Comparison of ENCODE assay signal across 27 cellular contexts in genomic region chr1:25629836-25630235, GRCh38. TPM values are rescaled to one million over a fixed set of nuclear protein-coding genes. Genes with fewer than 3 reads are reported as not detected.
DNase-seq lines count a peak whose midpoint lies in the region; ATAC-seq and TF ChIP-seq lines count a peak whose summit lies in the region.
"Had no signal": no experiment of that assay in that cellular context is flagged by ENCODE, and none has a peak within 500 bp of the region (broad histone marks: within the 10 kb centered on the region; RNA-seq: fewer than 3 reads in every experiment).

No MANE protein-coding gene starts in this region.

- no peak overlapping the region for H3K9ac ChIP-seq in smooth muscle cell (ENCODE audit: low read depth)
- H3K9ac ChIP-seq: BLaER1, GM23248, neural progenitor cell, parathyroid adenoma had no signal

- ATAC-seq in activated T-helper 17 cell treated with anti-CD3 and anti-CD28 coated beads, Interleukin-2, amount 50 U/mL, for 72 hours (replicated peaks), result peak; percentile 17
- ATAC-seq: left colon had no signal

- H3K27ac Mint-ChIP-seq in activated naive CD4-positive, alpha-beta T cell treated with anti-CD3 and anti-CD28 coated beads, Interleukin-2, amount 50 U/mL, for 24 hours, result peak overlapping the region; percentile 76
- no peak overlapping the region for H3K27ac Mint-ChIP-seq in HFFc6
- H3K27ac Mint-ChIP-seq in activated T-helper 17 cell treated with anti-CD3 and anti-CD28 coated beads, Interleukin-2, amount 50 U/mL, for 72 hours, result peak overlapping the region; percentile 50
- H3K27ac Mint-ChIP-seq: activated naive CD4-positive, alpha-beta T cell treated with anti-CD3 and anti-CD28 coated beads, Interleukin-2, amount 10 ng/mL, durations not matched to agents 7 days and 5 days; neural progenitor cell; T-helper 1 cell treated with Interleukin-12 subunit alpha and Interleukin-12 subunit beta and Interleukin-4 antibody, amounts not matched to agents 30 μg/mL and 1 μg/mL, for 36 hours had no signal

- H3F3A ChIP-seq in smooth muscle cell (ENCODE audit: low read depth), result no peaks in the 10 kb centered on the region

- H3K9me3 Mint-ChIP-seq in activated naive CD4-positive, alpha-beta T cell treated with anti-CD3 and anti-CD28 coated beads, Interleukin-2, amount 50 U/mL, for 24 hours, result no peaks in the 10 kb centered on the region
- peaks cover 10% of the 10 kb centered on the region for H3K9me3 Mint-ChIP-seq in HFFc6
- no peaks in the 10 kb centered on the region for H3K9me3 Mint-ChIP-seq in activated T-helper 17 cell treated with anti-CD3 and anti-CD28 coated beads, Interleukin-2, amount 50 U/mL, for 72 hours

- TF ChIP-seq CTCF in HFFc6 (IDR thresholded peaks at IDR 0.05) (no peak), smooth muscle cell (IDR thresholded peaks at IDR 0.05; ENCODE audit: borderline replicate concordance, insufficient read depth, poor library complexity, severe bottlenecking) (no peak), GM13977 (IDR thresholded peaks at IDR 0.05; ENCODE audit: extremely low read depth, insufficient read depth, missing control alignments) (no peak)

- no peak overlapping the region for H2AFZ ChIP-seq in smooth muscle cell (ENCODE audit: low read depth)
- H2AFZ ChIP-seq: GM23248, neural progenitor cell, parathyroid adenoma had no signal

- peaks cover 90% of the 10 kb centered on the region for H3K4me1 Mint-ChIP-seq in activated naive CD4-positive, alpha-beta T cell treated with anti-CD3 and anti-CD28 coated beads, Interleukin-2, amount 50 U/mL, for 24 hours
- H3K4me1 Mint-ChIP-seq in HFFc6 (ENCODE audit: low read depth), result peaks cover 20% of the 10 kb centered on the region
- H3K4me1 Mint-ChIP-seq in activated T-helper 17 cell treated with anti-CD3 and anti-CD28 coated beads, Interleukin-2, amount 50 U/mL, for 72 hours, result peaks cover 40% of the 10 kb centered on the region
- H3K4me1 Mint-ChIP-seq: neural progenitor cell had no signal

- H3K9me3 ChIP-seq in smooth muscle cell (replicated peaks; ENCODE audit: low read depth), result no peaks in the 10 kb centered on the region
- H3K9me3 ChIP-seq: esophagus squamous epithelium, upper lobe of left lung had no signal

- H3K36me3 ChIP-seq in smooth muscle cell (ENCODE audit: low read depth), result no peaks in the 10 kb centered on the region
- H3K36me3 ChIP-seq: BLaER1, esophagus squamous epithelium, neural progenitor cell, upper lobe of left lung had no signal

- H3K27me3 ChIP-seq in smooth muscle cell (ENCODE audit: low read depth), result no peaks in the 10 kb centered on the region
- H3K27me3 ChIP-seq: BLaER1, esophagus squamous epithelium, neural progenitor cell, upper lobe of left lung had no signal

- H3K36me3 Mint-ChIP-seq in activated naive CD4-positive, alpha-beta T cell treated with anti-CD3 and anti-CD28 coated beads, Interleukin-2, amount 50 U/mL, for 24 hours, result peaks cover 11% of the 10 kb centered on the region
- no peaks in the 10 kb centered on the region; the same call in 1 of the 2 replicates for H3K36me3 Mint-ChIP-seq in HFFc6 (ENCODE audit: low read depth)
- H3K36me3 Mint-ChIP-seq in activated T-helper 17 cell treated with anti-CD3 and anti-CD28 coated beads, Interleukin-2, amount 50 U/mL, for 72 hours (ENCODE audit: low read depth), result no peaks in the 10 kb centered on the region
- H3K36me3 Mint-ChIP-seq: neural progenitor cell had no signal

- H4K20me1 ChIP-seq in smooth muscle cell (ENCODE audit: low read depth), result no peaks in the 10 kb centered on the region
- H4K20me1 ChIP-seq: BLaER1 had no signal

- H3K4me1 ChIP-seq in smooth muscle cell (ENCODE audit: low read depth), result peaks cover 6% of the 10 kb centered on the region
- H3K4me1 ChIP-seq: neural progenitor cell, parathyroid adenoma had no signal

- H3K79me2 ChIP-seq in smooth muscle cell (ENCODE audit: low read depth), result no peaks in the 10 kb centered on the region

- in situ Hi-C loops in GM13977 (cut with MboI; ENCODE audit: low pct_unique_long_range_greater_than_20kb, low sequenced_read_pairs, unreplicated experiment), result no loop called here

- peak overlapping the region; percentile 69 for H3K4me3 Mint-ChIP-seq in activated naive CD4-positive, alpha-beta T cell treated with anti-CD3 and anti-CD28 coated beads, Interleukin-2, amount 50 U/mL, for 24 hours
- peak overlapping the region; percentile 23; the same call in 1 of the 2 replicates for H3K4me3 Mint-ChIP-seq in HFFc6
- peak overlapping the region; percentile 57 for H3K4me3 Mint-ChIP-seq in activated T-helper 17 cell treated with anti-CD3 and anti-CD28 coated beads, Interleukin-2, amount 50 U/mL, for 72 hours
- H3K4me3 Mint-ChIP-seq: activated naive CD4-positive, alpha-beta T cell treated with anti-CD3 and anti-CD28 coated beads, Interleukin-2, amount 10 ng/mL, durations not matched to agents 7 days and 5 days; neural progenitor cell; T-helper 1 cell treated with Interleukin-12 subunit alpha and Interleukin-12 subunit beta and Interleukin-4 antibody, amounts not matched to agents 30 μg/mL and 1 μg/mL, for 36 hours had no signal

- H3K27me3 Mint-ChIP-seq in activated naive CD4-positive, alpha-beta T cell treated with anti-CD3 and anti-CD28 coated beads, Interleukin-2, amount 50 U/mL, for 24 hours, result no peaks in the 10 kb centered on the region
- peaks cover 44% of the 10 kb centered on the region for H3K27me3 Mint-ChIP-seq in HFFc6 (ENCODE audit: insufficient read depth)
- H3K27me3 Mint-ChIP-seq in activated T-helper 17 cell treated with anti-CD3 and anti-CD28 coated beads, Interleukin-2, amount 50 U/mL, for 72 hours, result no peaks in the 10 kb centered on the region

- 52% methylated on average over 4 of the region's 4 CpGs for WGBS in smooth muscle cell (ENCODE audit: low lambda C conversion rate)

- peak overlapping the region; percentile 10 for H3K4me2 ChIP-seq in smooth muscle cell
- H3K4me2 ChIP-seq: neural progenitor cell had no signal

- DNase-seq in activated naive CD4-positive, alpha-beta T cell treated with Interleukin-2 at 50 U/mL for 16 hours, result no peak
- DNase-seq in HFFc6 (peak; percentile 62), smooth muscle cell (lab: John Stamatoyannopoulos, UW; ENCODE audit: unreplicated experiment) (no peak), GM13977 (ENCODE audit: low spot score) (no peak), HT-29 (ENCODE audit: low spot score) (no peak), COLO829 (ENCODE audit: low spot score) (no peak)
- DNase-seq: ACHN; activated naive CD4-positive, alpha-beta T cell treated with anti-CD3 and anti-CD28 coated beads, Interleukin-2, amount 10 ng/mL, durations not matched to agents 7 days and 5 days; activated T-cell treated with anti-CD3 and anti-CD28 coated beads, Interleukin-2, amount 50 U/mL, for 1 hour; caudate nucleus; dermis blood vessel endothelial cell; DMS79; esophagus squamous epithelium; GM23248; left colon; mammary epithelial cell; NCI-H1105; NCI-H187 treated with DMSO at 0.1 percent for 48 hours; RPMI8226; substantia nigra; upper lobe of left lung had no signal

- H3K27ac ChIP-seq in smooth muscle cell (ENCODE audit: low read depth), result no peak overlapping the region
- H3K27ac ChIP-seq: BLaER1, esophagus squamous epithelium, GM23248, neural progenitor cell, parathyroid adenoma had no signal

- no peak overlapping the region for H3K4me3 ChIP-seq in smooth muscle cell
- H3K4me3 ChIP-seq: BLaER1, esophagus squamous epithelium, GM23248, neural progenitor cell, upper lobe of left lung had no signal

RNA-seq across cellular contexts. Expression of gene MAN1C1, which starts 13.2 kb away (rescaled TPM):
- total RNA-seq in HFFc6 (2021; fragmentation: NEBNext Ultra II Directional; extraction: Animal tissue kit (Norgen Biotek cat#: 25700)), result under 1 TPM in 3 of 6 experiments, not detected in 3; 0.07 to 0.14 (median 0.08) TPM
- 1 to 10 TPM; 6.2 to 7.7 TPM for total RNA-seq in activated T-helper 17 cell treated with anti-CD3 and anti-CD28 coated beads, Interleukin-2, amount 50 U/mL, for 72 hours
- 5.0 and 10.5 TPM in 2 replicates for total RNA-seq in smooth muscle cell
- 4.2 and 4.4 TPM in 2 replicates for polyA plus RNA-seq in smooth muscle cell
- total RNA-seq in HT-29 (2014; rRNA removed; shearing (Covaris generic)), result 0.10 and 0.28 TPM in 2 replicates
